8 cellular contexts compared by ENCODE assay signal in the genomic region with DNA sequence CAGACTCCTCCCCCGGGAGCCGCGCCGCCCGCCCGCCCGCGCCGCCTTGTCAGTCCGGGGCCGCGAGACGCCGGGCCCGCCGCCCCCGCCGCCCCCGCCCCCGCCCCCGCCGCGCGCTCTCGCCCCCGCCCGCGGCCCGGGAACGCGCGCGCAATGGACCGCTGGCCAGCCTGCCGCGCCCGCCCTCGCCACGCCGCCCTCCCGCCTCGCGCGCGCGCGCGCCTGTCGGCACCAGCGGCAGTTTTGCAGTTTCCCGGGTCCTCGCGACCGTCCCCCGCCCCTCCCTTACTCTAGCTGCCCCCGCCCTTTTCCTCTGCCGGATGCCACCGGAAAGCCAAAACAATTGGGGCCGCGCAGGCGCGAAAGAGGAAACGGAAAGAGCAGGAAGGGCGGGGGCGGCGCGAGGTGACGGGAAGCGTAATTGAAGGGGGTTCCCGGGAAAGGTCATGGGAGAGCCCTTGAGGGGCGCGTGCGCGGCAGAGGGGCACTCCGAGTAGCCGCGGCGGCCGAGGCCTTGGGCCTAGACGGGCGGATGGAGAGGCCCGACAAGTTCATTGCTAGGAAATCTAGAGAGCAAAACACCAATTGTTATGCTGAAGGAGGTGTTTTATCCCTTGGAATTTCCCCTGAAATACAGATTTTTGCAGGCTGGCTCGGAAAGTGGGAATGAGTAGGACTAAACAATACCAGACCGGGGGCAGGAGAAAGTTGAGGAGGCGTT. TPM values are rescaled to one million over a fixed set of nuclear protein-coding genes. Genes with fewer than 3 reads are reported as not detected.
A peak's percentile ranks its signal among the peaks of the same experiment; 100 is the strongest.
DNase-seq lines count a peak whose midpoint lies in the region; ATAC-seq and TF ChIP-seq lines count a peak whose summit lies in the region.

No MANE protein-coding gene starts in this region.

- intact Hi-C loops in lower leg skin (cut with DNase I; ENCODE audit: low total_unique reads) = loop anchor here (5.0 kb wide), 1 partner anchor 50 kb away; no protein-coding TSS in a partner anchor

- ATAC-seq in GM19397 (IDR thresholded peaks at IDR 0.05; ENCODE audit: unreplicated experiment) (peak; percentile 54), HG03565 (IDR thresholded peaks at IDR 0.05; ENCODE audit: unreplicated experiment) (peak; percentile 38)

- no peak for TF ChIP-seq POLR2A in lower leg skin (IDR thresholded peaks at IDR 0.05)

- H3K4me3 ChIP-seq in lower leg skin (ENCODE audit: low read depth, poor library complexity, severe bottlenecking) = peak overlapping the region; percentile 89

- TF ChIP-seq CTCF in lower leg skin (IDR thresholded peaks at IDR 0.05) = no peak

- peak; percentile 99 for DNase-seq in CD1c-positive myeloid dendritic cell (ENCODE audit: extremely low spot score)
- DNase-seq in NCI-H748 treated with DMSO at 0.1 percent for 48 hours (lab: John Stamatoyannopoulos, UW) = peak; percentile 90
- DNase-seq in activated CD4-positive, alpha-beta T cell treated with anti-CD3 and anti-CD28 coated beads, Interleukin-2, amount 50 U/mL, for 48 hours = peak; percentile 98 to 99
- peak; percentile 87 to 95 for DNase-seq in dermis microvascular lymphatic vessel endothelial cell (ENCODE audit: low read depth in 2 of 2)
- DNase-seq in lower leg skin (ENCODE audit: low spot score in 2 of 2) = peak; percentile 97 to 99
- peak; percentile 98 for DNase-seq in stimulated activated CD4-positive, alpha-beta T cell treated with anti-CD3 and anti-CD28 coated beads, Interleukin-4, amount 100 ng/mL, for 48 hours (ENCODE audit: low read depth in 2 of 2)

- WGBS in lower leg skin, 2 donors = 0% methylated on average over 38 to 68 of the region's 85 CpGs

RNA-seq across cellular contexts. Expression of a gene that starts 0.4 kb away (rescaled TPM):
- total RNA-seq in dermis microvascular lymphatic vessel endothelial cell (56.1 and 89.0 TPM in 2 replicates), lower leg skin (10 to 100 TPM; 24.3 to 38.9 (median 35.5) TPM)

Comparison
In these comparisons a context has a peak if more than half of its experiments do, and no peak if none do; other contexts are left out.
1. Peak in every context shown above with its lines: DNase-seq, ATAC-seq and H3K4me3 ChIP-seq.